ENCODE assay signal across 4 cellular contexts in the genomic region with DNA sequence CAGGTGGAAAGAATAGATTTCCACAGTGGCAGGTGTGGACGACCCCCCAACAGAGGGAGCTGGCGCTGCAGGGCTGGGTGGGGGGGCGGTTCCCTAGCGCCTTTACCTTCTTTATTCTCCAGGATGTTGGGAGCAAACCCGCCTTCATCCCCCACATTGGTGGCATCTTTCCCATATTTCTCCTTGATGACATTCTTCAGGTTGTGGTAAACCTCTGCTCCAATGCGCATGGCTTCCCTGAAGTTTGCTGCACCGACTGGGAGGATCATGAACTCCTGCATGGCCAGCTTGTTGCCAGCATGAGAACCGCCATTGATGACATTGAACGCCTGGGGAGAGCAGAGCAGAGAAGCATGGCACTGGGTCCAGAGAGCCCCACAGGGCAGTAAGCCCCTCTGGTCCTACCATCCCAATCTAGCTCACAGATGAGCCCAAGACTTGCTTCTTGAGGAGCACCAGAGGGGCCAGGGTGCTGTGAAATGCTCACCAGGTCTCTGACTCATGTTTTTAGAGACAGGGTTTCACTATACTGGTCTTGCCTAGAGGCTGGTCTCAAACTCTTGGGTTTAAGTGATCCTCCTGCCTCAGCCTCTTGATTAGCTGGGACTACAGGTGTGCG.
TF ChIP-seq lines count a peak whose summit lies in the region.

No MANE protein-coding gene starts in this region.

TF ChIP-seq in SK-N-SH treated with all-trans-retinoic acid at 6 μM for 48 hours, 23 proteins besides CTCF, POLR2A, EP300 and RAD21 (continues in another document):
- TF ChIP-seq, protein P1, sequence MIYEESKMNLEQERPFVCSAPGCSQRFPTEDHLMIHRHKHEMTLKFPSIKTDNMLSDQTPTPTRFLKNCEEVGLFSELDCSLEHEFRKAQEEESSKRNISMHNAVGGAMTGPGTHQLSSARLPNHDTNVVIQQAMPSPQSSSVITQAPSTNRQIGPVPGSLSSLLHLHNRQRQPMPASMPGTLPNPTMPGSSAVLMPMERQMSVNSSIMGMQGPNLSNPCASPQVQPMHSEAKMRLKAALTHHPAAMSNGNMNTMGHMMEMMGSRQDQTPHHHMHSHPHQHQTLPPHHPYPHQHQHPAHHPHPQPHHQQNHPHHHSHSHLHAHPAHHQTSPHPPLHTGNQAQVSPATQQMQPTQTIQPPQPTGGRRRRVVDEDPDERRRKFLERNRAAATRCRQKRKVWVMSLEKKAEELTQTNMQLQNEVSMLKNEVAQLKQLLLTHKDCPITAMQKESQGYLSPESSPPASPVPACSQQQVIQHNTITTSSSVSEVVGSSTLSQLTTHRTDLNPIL (CRISPR knock-in tag; IDR thresholded peaks at IDR 0.05; ENCODE audit: low read depth), result no peak
- TF ChIP-seq TCF4 (CRISPR knock-in tag; IDR thresholded peaks at IDR 0.05; ENCODE audit: borderline replicate concordance), result no peak
- no peak for TF ChIP-seq SNAI2 (CRISPR knock-in tag; IDR thresholded peaks at IDR 0.05)
- TF ChIP-seq ZNF70 (CRISPR knock-in tag; IDR thresholded peaks at IDR 0.05), result no peak
- no peak for TF ChIP-seq ZNF8 (CRISPR knock-in tag; IDR thresholded peaks at IDR 0.05)
- TF ChIP-seq, protein P2, sequence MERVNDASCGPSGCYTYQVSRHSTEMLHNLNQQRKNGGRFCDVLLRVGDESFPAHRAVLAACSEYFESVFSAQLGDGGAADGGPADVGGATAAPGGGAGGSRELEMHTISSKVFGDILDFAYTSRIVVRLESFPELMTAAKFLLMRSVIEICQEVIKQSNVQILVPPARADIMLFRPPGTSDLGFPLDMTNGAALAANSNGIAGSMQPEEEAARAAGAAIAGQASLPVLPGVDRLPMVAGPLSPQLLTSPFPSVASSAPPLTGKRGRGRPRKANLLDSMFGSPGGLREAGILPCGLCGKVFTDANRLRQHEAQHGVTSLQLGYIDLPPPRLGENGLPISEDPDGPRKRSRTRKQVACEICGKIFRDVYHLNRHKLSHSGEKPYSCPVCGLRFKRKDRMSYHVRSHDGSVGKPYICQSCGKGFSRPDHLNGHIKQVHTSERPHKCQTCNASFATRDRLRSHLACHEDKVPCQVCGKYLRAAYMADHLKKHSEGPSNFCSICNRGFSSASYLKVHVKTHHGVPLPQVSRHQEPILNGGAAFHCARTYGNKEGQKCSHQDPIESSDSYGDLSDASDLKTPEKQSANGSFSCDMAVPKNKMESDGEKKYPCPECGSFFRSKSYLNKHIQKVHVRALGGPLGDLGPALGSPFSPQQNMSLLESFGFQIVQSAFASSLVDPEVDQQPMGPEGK (CRISPR knock-in tag; IDR thresholded peaks at IDR 0.05; ENCODE audit: borderline replicate concordance), result no peak
- no peak for TF ChIP-seq ZNF565 (CRISPR knock-in tag; conservative IDR thresholded peaks at IDR 0.05; ENCODE audit: low read depth)

TF ChIP-seq in SK-N-SH, 30 proteins besides CTCF, POLR2A, EP300 and RAD21 (continues in another document):
- TF ChIP-seq FOXJ3 (CRISPR knock-in tag; IDR thresholded peaks at IDR 0.05), result no peak
- no peak for TF ChIP-seq TCF12 (IDR thresholded peaks at IDR 0.05)
- TF ChIP-seq RCOR1 (IDR thresholded peaks at IDR 0.05; ENCODE audit: low read length), result no peak
- TF ChIP-seq TEAD4 (IDR thresholded peaks at IDR 0.05; ENCODE audit: borderline replicate concordance, insufficient read depth), result no peak
- TF ChIP-seq EZH2phosphoT487 (IDR thresholded peaks at IDR 0.05; ENCODE audit: borderline replicate concordance, low read depth), result no peak
- no peak for TF ChIP-seq FOXM1 (IDR thresholded peaks at IDR 0.05; ENCODE audit: low read depth)
- no peak for TF ChIP-seq MXI1 (IDR thresholded peaks at IDR 0.05; ENCODE audit: low read depth, low read length)
- TF ChIP-seq CHD2 (IDR thresholded peaks at IDR 0.05; ENCODE audit: low read length, partially characterized antibody), result no peak
- TF ChIP-seq RXRA (IDR thresholded peaks at IDR 0.05; ENCODE audit: borderline replicate concordance, low read depth), result no peak
- TF ChIP-seq, protein P3, sequence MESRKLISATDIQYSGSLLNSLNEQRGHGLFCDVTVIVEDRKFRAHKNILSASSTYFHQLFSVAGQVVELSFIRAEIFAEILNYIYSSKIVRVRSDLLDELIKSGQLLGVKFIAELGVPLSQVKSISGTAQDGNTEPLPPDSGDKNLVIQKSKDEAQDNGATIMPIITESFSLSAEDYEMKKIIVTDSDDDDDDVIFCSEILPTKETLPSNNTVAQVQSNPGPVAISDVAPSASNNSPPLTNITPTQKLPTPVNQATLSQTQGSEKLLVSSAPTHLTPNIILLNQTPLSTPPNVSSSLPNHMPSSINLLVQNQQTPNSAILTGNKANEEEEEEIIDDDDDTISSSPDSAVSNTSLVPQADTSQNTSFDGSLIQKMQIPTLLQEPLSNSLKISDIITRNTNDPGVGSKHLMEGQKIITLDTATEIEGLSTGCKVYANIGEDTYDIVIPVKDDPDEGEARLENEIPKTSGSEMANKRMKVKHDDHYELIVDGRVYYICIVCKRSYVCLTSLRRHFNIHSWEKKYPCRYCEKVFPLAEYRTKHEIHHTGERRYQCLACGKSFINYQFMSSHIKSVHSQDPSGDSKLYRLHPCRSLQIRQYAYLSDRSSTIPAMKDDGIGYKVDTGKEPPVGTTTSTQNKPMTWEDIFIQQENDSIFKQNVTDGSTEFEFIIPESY (IDR thresholded peaks at IDR 0.05; ENCODE audit: borderline replicate concordance, low read depth), result no peak
- no peak for TF ChIP-seq GABPA (IDR thresholded peaks at IDR 0.05; ENCODE audit: low read depth)
- no peak; the same call in 1 of the 2 replicates for TF ChIP-seq POLR2AphosphoS5 (IDR thresholded peaks at IDR 0.05; ENCODE audit: low read depth, low read length)
- no peak for TF ChIP-seq MEF2A (IDR thresholded peaks at IDR 0.05; ENCODE audit: borderline replicate concordance, low read depth)
- TF ChIP-seq, protein P4, sequence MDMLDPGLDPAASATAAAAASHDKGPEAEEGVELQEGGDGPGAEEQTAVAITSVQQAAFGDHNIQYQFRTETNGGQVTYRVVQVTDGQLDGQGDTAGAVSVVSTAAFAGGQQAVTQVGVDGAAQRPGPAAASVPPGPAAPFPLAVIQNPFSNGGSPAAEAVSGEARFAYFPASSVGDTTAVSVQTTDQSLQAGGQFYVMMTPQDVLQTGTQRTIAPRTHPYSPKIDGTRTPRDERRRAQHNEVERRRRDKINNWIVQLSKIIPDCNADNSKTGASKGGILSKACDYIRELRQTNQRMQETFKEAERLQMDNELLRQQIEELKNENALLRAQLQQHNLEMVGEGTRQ (IDR thresholded peaks at IDR 0.05; ENCODE audit: borderline replicate concordance, low read depth, low read length), result no peak
- no peak for TF ChIP-seq RFX5 (IDR thresholded peaks at IDR 0.05; ENCODE audit: low read length)

TF ChIP-seq in WTC11, 78 proteins besides CTCF, POLR2A, EP300 and RAD21 (continues in another document):
- TF ChIP-seq ATF6 (CRISPR knock-in tag; IDR thresholded peaks at IDR 0.05), result no peak
- TF ChIP-seq TP53 (CRISPR knock-in tag; IDR thresholded peaks at IDR 0.05), result no peak
- no peak for TF ChIP-seq ZNF396 (CRISPR knock-in tag; IDR thresholded peaks at IDR 0.05; ENCODE audit: borderline replicate concordance)
- TF ChIP-seq NR3C1 (CRISPR knock-in tag; conservative IDR thresholded peaks at IDR 0.05; ENCODE audit: low read depth), result no peak
- TF ChIP-seq NFE2L1 (CRISPR knock-in tag; IDR thresholded peaks at IDR 0.05), result no peak
- TF ChIP-seq NFYB (CRISPR knock-in tag; conservative IDR thresholded peaks at IDR 0.05; ENCODE audit: low read depth), result no peak
- TF ChIP-seq SMAD3 (CRISPR knock-in tag; IDR thresholded peaks at IDR 0.05; ENCODE audit: borderline replicate concordance), result no peak
- TF ChIP-seq ZNF416 (CRISPR knock-in tag; IDR thresholded peaks at IDR 0.05), result no peak
- TF ChIP-seq, protein P5, sequence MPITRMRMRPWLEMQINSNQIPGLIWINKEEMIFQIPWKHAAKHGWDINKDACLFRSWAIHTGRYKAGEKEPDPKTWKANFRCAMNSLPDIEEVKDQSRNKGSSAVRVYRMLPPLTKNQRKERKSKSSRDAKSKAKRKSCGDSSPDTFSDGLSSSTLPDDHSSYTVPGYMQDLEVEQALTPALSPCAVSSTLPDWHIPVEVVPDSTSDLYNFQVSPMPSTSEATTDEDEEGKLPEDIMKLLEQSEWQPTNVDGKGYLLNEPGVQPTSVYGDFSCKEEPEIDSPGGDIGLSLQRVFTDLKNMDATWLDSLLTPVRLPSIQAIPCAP (CRISPR knock-in tag; IDR thresholded peaks at IDR 0.05), result no peak
- no peak for TF ChIP-seq RELA (CRISPR knock-in tag; IDR thresholded peaks at IDR 0.05; ENCODE audit: borderline replicate concordance)
- TF ChIP-seq GABPB1 (CRISPR knock-in tag; IDR thresholded peaks at IDR 0.05), result no peak
- TF ChIP-seq, protein P6, sequence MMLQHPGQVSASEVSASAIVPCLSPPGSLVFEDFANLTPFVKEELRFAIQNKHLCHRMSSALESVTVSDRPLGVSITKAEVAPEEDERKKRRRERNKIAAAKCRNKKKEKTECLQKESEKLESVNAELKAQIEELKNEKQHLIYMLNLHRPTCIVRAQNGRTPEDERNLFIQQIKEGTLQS (CRISPR knock-in tag; conservative IDR thresholded peaks at IDR 0.05), result no peak
- TF ChIP-seq ZNF317 (CRISPR knock-in tag; IDR thresholded peaks at IDR 0.05; ENCODE audit: borderline replicate concordance, low read depth), result no peak
- TF ChIP-seq CREB1 (CRISPR knock-in tag; IDR thresholded peaks at IDR 0.05), result no peak
- no peak for TF ChIP-seq ZBTB43 (CRISPR knock-in tag; IDR thresholded peaks at IDR 0.05)

TF ChIP-seq in H1, 55 proteins besides CTCF, POLR2A, EP300 and RAD21:
- TF ChIP-seq KDM4A (IDR thresholded peaks at IDR 0.05; ENCODE audit: low read depth, low read length, severe bottlenecking) (no peak), SP1 (IDR thresholded peaks at IDR 0.05; ENCODE audit: low read depth, low read length) (peak; percentile 42; the same call in 1 of the 2 replicates)
- TF ChIP-seq, protein P6 (IDR thresholded peaks at IDR 0.05; ENCODE audit: insufficient read depth, low read depth, low read length), result no peak
TF ChIP-seq in H1: peak in this region for 1.
